8 cellular contexts compared by ENCODE assay signal in the genomic region with DNA sequence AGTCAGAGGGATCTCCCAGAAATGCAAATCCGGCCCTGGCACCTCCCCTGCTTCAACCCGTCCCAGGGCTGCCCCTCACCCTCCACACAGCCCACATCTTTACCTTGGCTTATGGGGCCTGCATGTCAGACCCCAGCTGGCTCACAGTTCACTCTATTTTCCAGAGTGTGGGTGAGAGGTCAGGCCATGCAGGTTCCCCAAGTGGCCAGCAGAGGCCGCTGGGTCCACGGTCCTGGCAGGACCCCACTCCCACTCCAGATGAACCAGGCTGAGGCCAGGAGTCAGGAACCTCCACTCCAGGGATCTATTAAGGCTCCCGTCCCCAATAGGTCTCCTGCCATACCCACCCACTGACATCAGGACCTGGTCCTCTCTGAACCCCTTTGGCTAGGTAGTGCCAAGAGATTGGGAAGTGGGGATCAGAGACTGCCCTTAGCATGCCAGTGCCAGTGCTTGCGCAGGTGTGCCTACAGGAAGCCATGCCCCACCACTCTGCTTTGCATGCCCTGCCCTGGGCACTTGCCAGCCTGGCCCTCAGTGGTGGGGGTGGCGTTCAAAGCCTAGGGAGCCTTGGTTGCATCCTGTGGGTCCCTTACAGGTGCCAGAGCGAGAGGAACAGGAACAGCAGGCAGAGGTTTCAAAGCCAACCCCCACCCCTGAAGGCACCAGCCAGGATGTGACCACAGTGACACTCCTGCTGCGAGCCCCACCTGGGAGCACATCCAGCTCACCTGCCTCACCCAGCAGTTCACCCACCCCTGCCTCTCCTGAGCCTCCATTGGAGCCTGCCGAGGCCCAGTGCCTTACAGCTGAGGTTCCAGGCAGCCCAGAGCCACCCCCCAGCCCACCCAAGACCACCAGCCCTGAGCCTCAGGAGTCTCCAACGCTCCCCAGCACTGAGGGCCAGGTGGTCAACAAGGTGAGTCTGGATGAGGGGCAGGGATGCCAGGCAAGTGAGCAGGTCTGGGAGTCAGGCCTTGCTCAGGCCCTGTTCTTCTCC. TPM values are rescaled to one million over a fixed set of nuclear protein-coding genes. Genes with fewer than 3 reads are reported as not detected.
DNase-seq lines count a peak whose midpoint lies in the region; ATAC-seq, FAIRE-seq and TF ChIP-seq lines count a peak whose summit lies in the region.

No MANE protein-coding gene starts in this region.

- H3K4me2 ChIP-seq in K562 (ENCODE audit: insufficient read depth, low read length), result no peak overlapping the region

- H3K9ac ChIP-seq in K562 (ENCODE audit: insufficient read depth in 1 of 2, low read depth in 2 of 2, low read length in 2 of 2) (0 out of 4 replicates have a peak overlapping the region, but pooled peaks of 1 of the 2 experiments have one; percentile 45), kidney (ENCODE audit: low read length in 2 of 2) (no peak overlapping the region)

- H3K4me3 Mint-ChIP-seq in activated CD8-positive, alpha-beta memory T cell treated with anti-CD3 and anti-CD28 coated beads, Interleukin-2, amount 10 ng/mL, durations not matched to agents 7 days and 5 days, result no peak overlapping the region

- H3K4me1 ChIP-seq in K562 (replicated peaks in 1 of 2; ENCODE audit: control insufficient read depth in 2 of 2, insufficient read depth in 2 of 2, low read length in 2 of 2) (peaks cover 19 to 55% of the 10 kb centered on the region in 2 experiments; a peak in 4 of 5 replicates), kidney (ENCODE audit: control insufficient read depth in 1 of 2, insufficient read depth in 1 of 2, low read depth in 1 of 2, low read length in 2 of 2) (peaks cover 8 to 21% of the 10 kb centered on the region in 2 donors), thyroid gland (peaks cover 15 to 18% of the 10 kb centered on the region in 2 donors)

- no peak overlapping the region for H2AFZ ChIP-seq in K562 (ENCODE audit: low read depth, low read length)

- H3K4me1 Mint-ChIP-seq in activated CD8-positive, alpha-beta memory T cell treated with anti-CD3 and anti-CD28 coated beads, Interleukin-2, amount 10 ng/mL, durations not matched to agents 7 days and 5 days, result peaks cover 2% of the 10 kb centered on the region

- intact Hi-C loops in K562 (cut with micrococcal nuclease), result loop anchor here (1.0 kb wide), 2 partner anchors 60 to 142 kb away; no protein-coding TSS in a partner anchor
- intact Hi-C loops in kidney (cut with DNase I), result loop anchor here (5.0 kb wide), 1 partner anchor 142 kb away; no protein-coding TSS in a partner anchor
- intact Hi-C loops in thyroid gland (cut with DNase I), result loop anchor here (5.0 kb wide), 2 partner anchors 122 to 142 kb away; a partner anchor contains a TSS

- H4K20me1 ChIP-seq in K562 (replicated peaks; ENCODE audit: control insufficient read depth, insufficient read depth, low read length), result no peaks in the 10 kb centered on the region

- peaks cover 5% of the 10 kb centered on the region for H3K9me1 ChIP-seq in K562 (ENCODE audit: control insufficient read depth, insufficient read depth, low read length)

- TF ChIP-seq EP300 in K562 (IDR thresholded peaks at IDR 0.05; ENCODE audit: low read length), result no peak

- 74% methylated on average over 6 of the region's 11 CpGs for WGBS in K562 (ENCODE audit: insufficient coverage, low coverage, missing lambda C conversion rate)
- WGBS in thyroid gland, 2 donors, result 61 to 74% methylated on average over 7 of the region's 11 CpGs

- no TSS peak for BruUV-seq in K562 (replicated peaks; lab: Mats Ljungman, UMichigan)

- CTCF ChIA-PET in activated CD8-positive, alpha-beta memory T cell treated with anti-CD3 and anti-CD28 coated beads, Interleukin-2, amount 10 ng/mL, durations not matched to agents 7 days and 5 days (lab: Charles Lee), result interaction anchor here (0.9 to 2.7 kb wide), 6 partner anchors 9 to 153 kb away, joined by 3 to 11 read pairs (median 4); a partner anchor contains a TSS
- CTCF ChIA-PET in K562 (lab: Yijun Ruan, JAX; ENCODE audit: low intra/inter-chr PET ratio), result interaction anchor here (1.6 kb wide), 1 partner anchor 59 kb away, joined by 12 read pairs; no protein-coding TSS in a partner anchor

- ATAC-seq in activated CD8-positive, alpha-beta memory T cell treated with anti-CD3 and anti-CD28 coated beads, Interleukin-2, amount 10 ng/mL, durations not matched to agents 7 days and 5 days, result no peak
- ATAC-seq in K562 (peak; percentile 60), HG03196 (IDR thresholded peaks at IDR 0.05; ENCODE audit: unreplicated experiment) (no peak)

- TF ChIP-seq RAD21 in K562 (CRISPR knock-in tag; conservative IDR thresholded peaks at IDR 0.05 in 1 of 2, IDR thresholded peaks at IDR 0.05 in 1 of 2), result peak; percentile 72 to 83

- no peaks in the 10 kb centered on the region for H3K9me3 Mint-ChIP-seq in activated CD8-positive, alpha-beta memory T cell treated with anti-CD3 and anti-CD28 coated beads, Interleukin-2, amount 10 ng/mL, durations not matched to agents 7 days and 5 days (ENCODE audit: low read depth)

- H3K27me3 ChIP-seq in K562 (ENCODE audit: control insufficient read depth in 2 of 2, insufficient read depth in 2 of 2, low read length in 2 of 2) (no peaks in the 10 kb centered on the region), thyroid gland (no peaks in the 10 kb centered on the region)

- POLR2A ChIA-PET in K562 (lab: Yijun Ruan, JAX), result interaction anchor here (0.7 kb wide), 2 partner anchors 18 to 489 kb away, joined by 3 read pairs; a partner anchor contains a TSS

- no peaks in the 10 kb centered on the region for H3K9me3 ChIP-seq in K562 (replicated peaks; ENCODE audit: control insufficient read depth, insufficient read depth, low read depth, low read length)
- H3K9me3 ChIP-seq in kidney (ENCODE audit: control insufficient read depth in 1 of 2, low read length in 2 of 2), result no peaks in the 10 kb centered on the region
- H3K9me3 ChIP-seq in thyroid gland, result no peaks in the 10 kb centered on the region

- no peak overlapping the region for H3K27ac Mint-ChIP-seq in activated CD8-positive, alpha-beta memory T cell treated with anti-CD3 and anti-CD28 coated beads, Interleukin-2, amount 10 ng/mL, durations not matched to agents 7 days and 5 days

- H3K4me3 ChIP-seq in K562, result no peak overlapping the region
- H3K4me3 ChIP-seq in kidney (ENCODE audit: low read length in 2 of 2), result no peak overlapping the region
- H3K4me3 ChIP-seq in thyroid gland (replicated peaks in 1 of 3), result no peak overlapping the region

- TF ChIP-seq CTCF in K562 (IDR thresholded peaks at IDR 0.05 in 2 of 3, conservative IDR thresholded peaks at IDR 0.05 in 1 of 3; ENCODE audit: insufficient read depth in 2 of 3, low read depth in 1 of 3, low read length in 3 of 3) (peak; percentile 74 to 84 (median 81)), kidney (IDR thresholded peaks at IDR 0.05; ENCODE audit: borderline replicate concordance, extremely low read depth, insufficient read depth) (peak; percentile 59), thyroid gland (IDR thresholded peaks at IDR 0.05) (peak; percentile 67 to 85 (median 77))

- no peaks in the 10 kb centered on the region for H3K36me3 Mint-ChIP-seq in activated CD8-positive, alpha-beta memory T cell treated with anti-CD3 and anti-CD28 coated beads, Interleukin-2, amount 10 ng/mL, durations not matched to agents 7 days and 5 days

- peaks cover 2% of the 10 kb centered on the region for H3K79me2 ChIP-seq in K562 (ENCODE audit: control insufficient read depth, insufficient read depth, low read length)

- peak; percentile 26 for FAIRE-seq in K562 (lab: Jason Lieb, UNC)
- FAIRE-seq in kidney (lab: Jason Lieb, UNC), result no peak

- H3K27ac ChIP-seq in K562 (ENCODE audit: extremely low read depth, low read depth, low read length), result no peak overlapping the region
- no peak overlapping the region for H3K27ac ChIP-seq in kidney (ENCODE audit: low read depth in 2 of 2, low read length in 2 of 2)
- H3K27ac ChIP-seq in thyroid gland, result no peak overlapping the region

- TF ChIP-seq POLR2A in K562 (conservative IDR thresholded peaks at IDR 0.05) (no peak), thyroid gland (IDR thresholded peaks at IDR 0.05) (no peak)

- no peaks in the 10 kb centered on the region for H3K27me3 Mint-ChIP-seq in activated CD8-positive, alpha-beta memory T cell treated with anti-CD3 and anti-CD28 coated beads, Interleukin-2, amount 10 ng/mL, durations not matched to agents 7 days and 5 days

- peaks cover 33% of the 10 kb centered on the region; the same call in 2 of the 3 replicates for H3K36me3 ChIP-seq in K562 (ENCODE audit: control insufficient read depth, insufficient read depth, low read length)
- peaks cover 23 to 56% of the 10 kb centered on the region in 2 donors for H3K36me3 ChIP-seq in kidney (ENCODE audit: control insufficient read depth in 1 of 2, insufficient read depth in 2 of 2, low read length in 2 of 2)
- H3K36me3 ChIP-seq in thyroid gland, result peaks cover 36 to 43% of the 10 kb centered on the region in 2 donors

- DNase-seq in activated CD8-positive, alpha-beta memory T cell treated with anti-CD3 and anti-CD28 coated beads for 24 hours, result peak; percentile 72
- no peak for DNase-seq in activated CD8-positive, alpha-beta memory T cell treated with anti-CD3 and anti-CD28 coated beads, Interleukin-2, amount 10 ng/mL, durations not matched to agents 7 days and 5 days
- peak; percentile 20 for DNase-seq in NCI-H1694 (lab: John Stamatoyannopoulos, UW)
- DNase-seq in K562 (ENCODE audit: extremely low read depth in 1 of 4, low spot score in 3 of 4), result peak; percentile 59 to 64 (median 61)
- no peak for DNase-seq in kidney
- DNase-seq in thyroid gland, result peak; percentile 61 to 64
- DNase-seq in H4 (ENCODE audit: low spot score), result no peak

- in situ Hi-C loops in K562 (cut with MboI), result loop anchor here (5.0 to 10.0 kb wide), 2 partner anchors 137 to 325 kb away; no protein-coding TSS in a partner anchor

RNA-seq across cellular contexts. Expression of a gene that starts 8.3 kb away (rescaled TPM):
- 10 to 100 TPM; 35.6 to 51.2 TPM for total RNA-seq in activated CD8-positive, alpha-beta memory T cell treated with anti-CD3 and anti-CD28 coated beads, Interleukin-2, amount 10 ng/mL, durations not matched to agents 7 days and 5 days
- total RNA-seq in K562 (2011; cell fraction: chromatin; rRNA removed; ENCODE audit: low replicate concordance), result 49.3 and 111 TPM in 2 replicates
- 49.2 and 65.0 TPM in 2 replicates for total RNA-seq in K562 (2011; cell fraction: nucleolus; rRNA removed)
- total RNA-seq in K562 (2011; cell fraction: nucleoplasm; rRNA removed), result 48.8 and 58.2 TPM in 2 replicates
- total RNA-seq in K562 (2014; rRNA removed) (17.8 and 22.3 TPM in 2 replicates), K562 (2014; rRNA removed; fragmentation: Illumina TruSeq; extraction: Trizol) (8.8 and 11.1 TPM in 2 replicates), K562 (2015; rRNA removed; fragmentation: Illumina TruSeq; extraction: Trizol) (16.0 and 16.1 TPM in 2 replicates), K562 (2021) (39.9 and 41.1 TPM in 2 replicates), kidney (67.7 TPM), thyroid gland (10 to 100 TPM; 46.2 to 60.3 (median 54.2) TPM)
- polyA plus RNA-seq in K562 (2011; rRNA removed) (7.7 and 13.7 TPM in 2 replicates), K562 (2014; fragmentation: Illumina TruSeq; extraction: Trizol) (17.6 and 28.4 TPM in 2 replicates), K562 (2014; fragmentation: Nextera tagmentation; extraction: Ambion mirVana) (1 to 10 TPM; 2.5 to 3.4 TPM), K562 (2014; rRNA removed) (20.6 and 25.5 TPM in 2 replicates), kidney (ENCODE audit: insufficient read depth, low read depth, low replicate concordance) (64.4 TPM)
- 9.0 and 10.3 TPM in 2 replicates for polyA plus RNA-seq in K562 (2011; cell fraction: cytosol; rRNA removed)
- 70.1 and 84.9 TPM in 2 replicates for polyA plus RNA-seq in K562 (2011; cell fraction: nucleus; rRNA removed)
- polyA plus RNA-seq in K562 (2012), result 22.9 and 23.5 TPM in 2 replicates
- polyA minus RNA-seq in K562 (2011; rRNA and poly(A)+ RNA removed), result 4.6 and 7.0 TPM in 2 replicates
- 8.3 and 14.4 TPM in 2 replicates for polyA minus RNA-seq in K562 (2011; cell fraction: cytosol; rRNA and poly(A)+ RNA removed)
- polyA minus RNA-seq in K562 (2011; cell fraction: nucleus; rRNA and poly(A)+ RNA removed), result 24.6 and 28.2 TPM in 2 replicates
- 13.9 and 20.9 TPM in 2 replicates for total RNA-seq in H4 (2014; rRNA removed; shearing (Covaris generic))

RNA-seq across cellular contexts. Expression of a gene that starts 18.0 kb away (rescaled TPM):
- 1 to 10 TPM in 1 of 2 experiments, under 1 TPM in 1; 0.49 to 1.5 TPM for total RNA-seq in activated CD8-positive, alpha-beta memory T cell treated with anti-CD3 and anti-CD28 coated beads, Interleukin-2, amount 10 ng/mL, durations not matched to agents 7 days and 5 days
- 7.3 and 13.3 TPM in 2 replicates for total RNA-seq in K562 (2011; cell fraction: chromatin; rRNA removed; ENCODE audit: low replicate concordance)
- total RNA-seq in K562 (2011; cell fraction: nucleolus; rRNA removed), result 15.5 and 16.3 TPM in 2 replicates
- 10.6 and 15.3 TPM in 2 replicates for total RNA-seq in K562 (2011; cell fraction: nucleoplasm; rRNA removed)
- total RNA-seq in K562 (2014; rRNA removed), result 6.9 and 10.8 TPM in 2 replicates
- total RNA-seq in K562 (2014; rRNA removed; fragmentation: Illumina TruSeq; extraction: Trizol), result 1.2 and 1.8 TPM in 2 replicates
- 3.7 and 4.1 TPM in 2 replicates for total RNA-seq in K562 (2015; rRNA removed; fragmentation: Illumina TruSeq; extraction: Trizol)
- total RNA-seq in K562 (2021), result 8.5 and 10.9 TPM in 2 replicates
- 4.2 and 7.1 TPM in 2 replicates for polyA plus RNA-seq in K562 (2011; rRNA removed)
- 19.5 and 31.1 TPM in 2 replicates for polyA plus RNA-seq in K562 (2011; cell fraction: cytosol; rRNA removed)
- 11.9 and 13.4 TPM in 2 replicates for polyA plus RNA-seq in K562 (2011; cell fraction: nucleus; rRNA removed)
- 6.7 and 19.8 TPM in 2 replicates for polyA plus RNA-seq in K562 (2012)
- 2.8 and 5.8 TPM in 2 replicates for polyA plus RNA-seq in K562 (2014; fragmentation: Illumina TruSeq; extraction: Trizol)
- polyA plus RNA-seq in K562 (2014; fragmentation: Nextera tagmentation; extraction: Ambion mirVana), result 1 to 10 TPM; 1.2 to 2.9 TPM
- 10.0 and 10.6 TPM in 2 replicates for polyA plus RNA-seq in K562 (2014; rRNA removed)
- 1.7 and 2.3 TPM in 2 replicates for polyA minus RNA-seq in K562 (2011; rRNA and poly(A)+ RNA removed)
- 5.2 TPM in 1 of 2 replicates, not detected in the other for polyA minus RNA-seq in K562 (2011; cell fraction: cytosol; rRNA and poly(A)+ RNA removed)
- polyA minus RNA-seq in K562 (2011; cell fraction: nucleus; rRNA and poly(A)+ RNA removed), result 5.5 and 9.0 TPM in 2 replicates
- total RNA-seq in kidney, result 154 TPM
- 291 TPM for polyA plus RNA-seq in kidney (ENCODE audit: insufficient read depth, low read depth, low replicate concordance)
- 100 to 1,000 TPM; 208 to 501 (median 314) TPM for total RNA-seq in thyroid gland
- 2.3 and 10.0 TPM in 2 replicates for total RNA-seq in H4 (2014; rRNA removed; shearing (Covaris generic))

RNA-seq across cellular contexts. Expression of a gene that starts 33.4 kb away (rescaled TPM):
- under 1 TPM in 1 of 2 experiments, not detected in 1; 0.14 TPM for total RNA-seq in activated CD8-positive, alpha-beta memory T cell treated with anti-CD3 and anti-CD28 coated beads, Interleukin-2, amount 10 ng/mL, durations not matched to agents 7 days and 5 days
- total RNA-seq in K562 (2011; cell fraction: chromatin; rRNA removed; ENCODE audit: low replicate concordance), result 1.5 and 3.2 TPM in 2 replicates
- total RNA-seq in K562 (2011; cell fraction: nucleolus; rRNA removed), result 1.2 and 3.2 TPM in 2 replicates
- 2.4 and 2.7 TPM in 2 replicates for total RNA-seq in K562 (2011; cell fraction: nucleoplasm; rRNA removed)
- total RNA-seq in K562 (2014; rRNA removed), result 5.9 and 6.4 TPM in 2 replicates
- total RNA-seq in K562 (2014; rRNA removed; fragmentation: Illumina TruSeq; extraction: Trizol), result 1.9 and 2.7 TPM in 2 replicates
- total RNA-seq in K562 (2015; rRNA removed; fragmentation: Illumina TruSeq; extraction: Trizol), result 5.8 and 6.7 TPM in 2 replicates
- total RNA-seq in K562 (2021), result 6.3 and 7.0 TPM in 2 replicates
- 1.6 and 21.8 TPM in 2 replicates for polyA plus RNA-seq in K562 (2011; rRNA removed)
- 4.8 and 29.8 TPM in 2 replicates for polyA plus RNA-seq in K562 (2011; cell fraction: cytosol; rRNA removed)
- 4.7 and 21.8 TPM in 2 replicates for polyA plus RNA-seq in K562 (2011; cell fraction: nucleus; rRNA removed)
- polyA plus RNA-seq in K562 (2012), result 6.0 and 10.4 TPM in 2 replicates
- 4.8 and 5.4 TPM in 2 replicates for polyA plus RNA-seq in K562 (2014; fragmentation: Illumina TruSeq; extraction: Trizol)
- under 1 TPM; 0.10 to 0.78 TPM for polyA plus RNA-seq in K562 (2014; fragmentation: Nextera tagmentation; extraction: Ambion mirVana)
- 5.4 and 6.0 TPM in 2 replicates for polyA plus RNA-seq in K562 (2014; rRNA removed)
- polyA minus RNA-seq in K562 (2011; rRNA and poly(A)+ RNA removed), result 1.2 and 7.5 TPM in 2 replicates
- polyA minus RNA-seq in K562 (2011; cell fraction: cytosol; rRNA and poly(A)+ RNA removed), result 1.4 and 21.9 TPM in 2 replicates
- 0.81 and 6.4 TPM in 2 replicates for polyA minus RNA-seq in K562 (2011; cell fraction: nucleus; rRNA and poly(A)+ RNA removed)
- 6.2 TPM for total RNA-seq in kidney
- 44.7 TPM for polyA plus RNA-seq in kidney (ENCODE audit: insufficient read depth, low read depth, low replicate concordance)
- 100 to 1,000 TPM; 180 to 665 (median 442) TPM for total RNA-seq in thyroid gland
- total RNA-seq in H4 (2014; rRNA removed; shearing (Covaris generic)), result 0.45 and 0.79 TPM in 2 replicates

RNA-seq across cellular contexts. Expression of a gene that starts 50.9 kb away (rescaled TPM):
- not detected for total RNA-seq in activated CD8-positive, alpha-beta memory T cell treated with anti-CD3 and anti-CD28 coated beads, Interleukin-2, amount 10 ng/mL, durations not matched to agents 7 days and 5 days
- 1.2 and 3.3 TPM in 2 replicates for total RNA-seq in K562 (2011; cell fraction: chromatin; rRNA removed; ENCODE audit: low replicate concordance)
- 3.2 and 3.5 TPM in 2 replicates for total RNA-seq in K562 (2011; cell fraction: nucleolus; rRNA removed)
- 1.9 TPM in 2 replicates for total RNA-seq in K562 (2011; cell fraction: nucleoplasm; rRNA removed)
- total RNA-seq in K562 (2014; rRNA removed) (0.53 and 0.68 TPM in 2 replicates), K562 (2014; rRNA removed; fragmentation: Illumina TruSeq; extraction: Trizol) (0.22 and 0.36 TPM in 2 replicates), K562 (2015; rRNA removed; fragmentation: Illumina TruSeq; extraction: Trizol) (0.76 and 1.1 TPM in 2 replicates), K562 (2021) (0.64 and 0.98 TPM in 2 replicates), kidney (not detected), thyroid gland (1 to 10 TPM in 1 of 4 donors, under 1 TPM in 2, not detected in 1; 0.22 to 1.9 (median 0.83) TPM)
- polyA plus RNA-seq in K562 (2011; rRNA removed) (1.4 and 5.4 TPM in 2 replicates), K562 (2014; fragmentation: Illumina TruSeq; extraction: Trizol) (0.48 and 0.78 TPM in 2 replicates), K562 (2014; fragmentation: Nextera tagmentation; extraction: Ambion mirVana) (under 1 TPM; 0.18 to 0.20 TPM), K562 (2014; rRNA removed) (0.77 and 1.2 TPM in 2 replicates), kidney (ENCODE audit: insufficient read depth, low read depth, low replicate concordance) (1.2 TPM)
- 1.7 and 4.2 TPM in 2 replicates for polyA plus RNA-seq in K562 (2011; cell fraction: cytosol; rRNA removed)
- 5.9 and 19.6 TPM in 2 replicates for polyA plus RNA-seq in K562 (2011; cell fraction: nucleus; rRNA removed)
- 0.57 and 1.5 TPM in 2 replicates for polyA plus RNA-seq in K562 (2012)
- polyA minus RNA-seq in K562 (2011; rRNA and poly(A)+ RNA removed), result 0.53 and 1.6 TPM in 2 replicates
- 0.86 and 3.0 TPM in 2 replicates for polyA minus RNA-seq in K562 (2011; cell fraction: cytosol; rRNA and poly(A)+ RNA removed)
- 1.1 and 4.9 TPM in 2 replicates for polyA minus RNA-seq in K562 (2011; cell fraction: nucleus; rRNA and poly(A)+ RNA removed)
- not detected in 2 replicates for total RNA-seq in H4 (2014; rRNA removed; shearing (Covaris generic))

Comparison
In these comparisons a context has a peak if more than half of its experiments do, and no peak if none do; other contexts are left out.
1. DNase-seq: peak in activated CD8-positive, alpha-beta memory T cell treated with anti-CD3 and anti-CD28 coated beads for 24 hours (single experiment), NCI-H1694 (single experiment), K562 (4 of 4) and thyroid gland (2 of 2); none in activated CD8-positive, alpha-beta memory T cell treated with anti-CD3 and anti-CD28 coated beads, Interleukin-2, amount 10 ng/mL, durations not matched to agents 7 days and 5 days (single experiment), kidney (single experiment) and H4 (single experiment).
2. RNA of a gene that starts 33.4 kb away (total RNA-seq): 180 to 665 TPM in thyroid gland; 6.2 TPM in kidney (single experiment), 1.2 to 7.0 TPM in K562, 0.45 to 0.79 TPM in H4 and 0.14 TPM in activated CD8-positive, alpha-beta memory T cell treated with anti-CD3 and anti-CD28 coated beads, Interleukin-2, amount 10 ng/mL, durations not matched to agents 7 days and 5 days; every median in the first group is over 10 times any median in the second.
3. Peak in every context shown above with its lines, with median percentiles within 50 percentile points of each other: CTCF ChIP-seq.